ENCODE assay signal across 9 cellular contexts in the genomic region with DNA sequence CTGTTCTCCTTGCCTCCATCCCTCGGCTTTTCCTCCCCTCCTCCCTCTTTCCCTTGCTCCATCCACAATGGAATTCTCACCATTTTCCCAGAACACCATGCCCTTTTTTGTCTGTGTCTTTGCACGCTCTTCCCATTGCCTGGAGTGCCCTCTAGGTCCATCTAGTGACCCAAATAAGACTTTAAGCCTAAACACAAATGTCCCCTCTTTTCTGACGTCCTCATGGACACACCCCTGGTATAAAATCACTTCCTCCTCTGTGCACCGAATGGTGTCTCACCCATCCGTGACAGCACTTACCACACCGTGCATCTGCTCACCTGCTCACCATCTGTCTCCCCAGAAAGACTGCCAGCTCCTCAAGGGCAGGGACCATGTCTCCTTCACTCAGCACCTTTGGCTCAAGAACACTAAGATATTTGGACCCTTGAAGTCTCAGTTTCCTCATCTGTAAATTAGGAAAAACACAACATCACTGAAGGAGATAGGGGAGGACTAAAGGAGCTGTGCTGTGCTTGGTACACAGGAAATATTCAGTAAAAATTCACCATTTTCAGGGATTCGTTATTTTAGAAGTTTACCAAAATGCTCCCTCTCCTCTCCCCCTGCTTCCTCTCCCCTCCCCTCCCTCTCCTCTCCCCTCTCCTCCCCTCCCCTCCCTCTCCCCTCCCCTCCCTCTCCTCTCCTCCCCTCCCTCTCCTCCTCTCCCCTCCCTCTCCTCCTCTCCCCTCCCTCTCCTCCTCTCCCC. TPM values are rescaled to one million over a fixed set of nuclear protein-coding genes. Genes with fewer than 3 reads are reported as not detected.
A peak's percentile ranks its signal among the peaks of the same experiment; 100 is the strongest.
DNase-seq lines count a peak whose midpoint lies in the region; ATAC-seq and TF ChIP-seq lines count a peak whose summit lies in the region.
"Had no signal": no experiment of that assay in that cellular context is flagged by ENCODE, and none has a peak within 500 bp of the region (broad histone marks: within the 10 kb centered on the region; RNA-seq: fewer than 3 reads in every experiment).

No MANE protein-coding gene starts in this region.

- TF ChIP-seq CTCF in BJ (IDR thresholded peaks at IDR 0.05; ENCODE audit: insufficient read depth, low read depth, low read length) (peak; percentile 54), Peyer's patch (IDR thresholded peaks at IDR 0.05) (no peak), glutamatergic neuron (IDR thresholded peaks at IDR 0.05; ENCODE audit: partially characterized antibody, unreplicated experiment) (no peak)

- ATAC-seq in HG03108 (IDR thresholded peaks at IDR 0.05; ENCODE audit: unreplicated experiment) = no peak
- no peak for ATAC-seq in GM18861 (IDR thresholded peaks at IDR 0.05; ENCODE audit: unreplicated experiment)
- ATAC-seq in HG03039 (IDR thresholded peaks at IDR 0.05; ENCODE audit: unreplicated experiment) = no peak

- no peak for TF ChIP-seq POLR2A in Peyer's patch (IDR thresholded peaks at IDR 0.05)

- no peaks in the 10 kb centered on the region for H3K9me3 ChIP-seq in Peyer's patch

- CTCF ChIA-PET in BJ (lab: Yijun Ruan, JAX) = interaction anchor here (0.5 to 1.8 kb wide), 10 partner anchors 8 to 254 kb away, joined by 3 to 9 read pairs (median 4); no protein-coding TSS in a partner anchor

- H3K36me3 ChIP-seq in BJ (ENCODE audit: control insufficient read depth, insufficient read depth, low read length) (no peaks in the 10 kb centered on the region), Peyer's patch (no peaks in the 10 kb centered on the region)

- H3K4me3 ChIP-seq in BJ (ENCODE audit: low read depth, low read length) = no peak overlapping the region
- no peak overlapping the region for H3K4me3 ChIP-seq in Peyer's patch

- POLR2A ChIA-PET in BJ (lab: Charles Lee) = no interaction called here

- H3K27ac Mint-ChIP-seq in glutamatergic neuron (ENCODE audit: unreplicated experiment) = peak overlapping the region; percentile 86
- H3K27ac Mint-ChIP-seq: activated naive CD8-positive, alpha-beta T cell had no signal

- peaks cover 8% of the 10 kb centered on the region for H3K27me3 Mint-ChIP-seq in glutamatergic neuron (ENCODE audit: unreplicated experiment)

- no peaks in the 10 kb centered on the region for H3K27me3 ChIP-seq in BJ (ENCODE audit: control insufficient read depth, insufficient read depth, low read length)
- no peaks in the 10 kb centered on the region for H3K27me3 ChIP-seq in Peyer's patch

- peaks cover 0 to 29% (median 0%) of the 10 kb centered on the region in 4 donors for H3K4me1 ChIP-seq in Peyer's patch

- peaks cover 11% of the 10 kb centered on the region for H3K9me3 Mint-ChIP-seq in glutamatergic neuron (ENCODE audit: unreplicated experiment)

- no peaks in the 10 kb centered on the region for H3K36me3 Mint-ChIP-seq in glutamatergic neuron (ENCODE audit: unreplicated experiment)
- H3K36me3 Mint-ChIP-seq: activated naive CD8-positive, alpha-beta T cell had no signal

- DNase-seq in BJ (ENCODE audit: low read depth) (peak; percentile 77), H4 (ENCODE audit: low spot score) (peak; percentile 78), Peyer's patch (peak in 2 of 3 donors; percentile 31 to 59), glutamatergic neuron (peak; percentile 34), HK-2 (ENCODE audit: unreplicated experiment) (no peak)

- H3K4me1 Mint-ChIP-seq in glutamatergic neuron (ENCODE audit: low read depth, unreplicated experiment) = peaks cover 21% of the 10 kb centered on the region

- H3K4me3 Mint-ChIP-seq in glutamatergic neuron (ENCODE audit: unreplicated experiment) = peak overlapping the region; percentile 78
- H3K4me3 Mint-ChIP-seq: activated naive CD8-positive, alpha-beta T cell had no signal

- peak overlapping the region in 2 of 4 donors; percentile 49 to 54 for H3K27ac ChIP-seq in Peyer's patch

RNA-seq across cellular contexts. Expression of a gene that starts 23.7 kb away (rescaled TPM):
- polyA plus RNA-seq in BJ (2011; rRNA removed) = 15.4 and 20.6 TPM in 2 replicates
- 11.5 and 12.7 TPM in 2 replicates for polyA minus RNA-seq in BJ (2011; rRNA and poly(A)+ RNA removed)
- 23.3 and 30.6 TPM in 2 replicates for total RNA-seq in H4 (2014; rRNA removed; shearing (Covaris generic))
- total RNA-seq in Peyer's patch = 100 to 1,000 TPM in 1 of 4 donors, 10 to 100 TPM in 3; 23.1 to 134 (median 55.0) TPM
- total RNA-seq in glutamatergic neuron (ENCODE audit: unreplicated experiment) = 21.7 TPM

RNA-seq across cellular contexts. Expression of a gene that starts 30.5 kb away (rescaled TPM):
- polyA plus RNA-seq in BJ (2011; rRNA removed) = 0.20 and 0.63 TPM in 2 replicates
- polyA minus RNA-seq in BJ (2011; rRNA and poly(A)+ RNA removed) = 0.24 and 0.26 TPM in 2 replicates
- total RNA-seq in H4 (2014; rRNA removed; shearing (Covaris generic)) = 0.60 and 2.4 TPM in 2 replicates
- total RNA-seq in Peyer's patch (10 to 100 TPM in 1 of 4 donors, 1 to 10 TPM in 2, not detected in 1; 4.7 to 12.8 (median 9.4) TPM), glutamatergic neuron (ENCODE audit: unreplicated experiment) (not detected)

RNA-seq across cellular contexts. Expression of a gene that starts 47.5 kb away (rescaled TPM):
- 75.8 and 92.5 TPM in 2 replicates for polyA plus RNA-seq in BJ (2011; rRNA removed)
- polyA minus RNA-seq in BJ (2011; rRNA and poly(A)+ RNA removed) = 17.2 and 23.4 TPM in 2 replicates
- 86.8 and 87.1 TPM in 2 replicates for total RNA-seq in H4 (2014; rRNA removed; shearing (Covaris generic))
- total RNA-seq in Peyer's patch (10 to 100 TPM; 12.1 to 45.3 (median 25.3) TPM), glutamatergic neuron (ENCODE audit: unreplicated experiment) (48.5 TPM)
